Comparison of ENCODE assay signal across 9 cellular contexts in the genomic region with DNA sequence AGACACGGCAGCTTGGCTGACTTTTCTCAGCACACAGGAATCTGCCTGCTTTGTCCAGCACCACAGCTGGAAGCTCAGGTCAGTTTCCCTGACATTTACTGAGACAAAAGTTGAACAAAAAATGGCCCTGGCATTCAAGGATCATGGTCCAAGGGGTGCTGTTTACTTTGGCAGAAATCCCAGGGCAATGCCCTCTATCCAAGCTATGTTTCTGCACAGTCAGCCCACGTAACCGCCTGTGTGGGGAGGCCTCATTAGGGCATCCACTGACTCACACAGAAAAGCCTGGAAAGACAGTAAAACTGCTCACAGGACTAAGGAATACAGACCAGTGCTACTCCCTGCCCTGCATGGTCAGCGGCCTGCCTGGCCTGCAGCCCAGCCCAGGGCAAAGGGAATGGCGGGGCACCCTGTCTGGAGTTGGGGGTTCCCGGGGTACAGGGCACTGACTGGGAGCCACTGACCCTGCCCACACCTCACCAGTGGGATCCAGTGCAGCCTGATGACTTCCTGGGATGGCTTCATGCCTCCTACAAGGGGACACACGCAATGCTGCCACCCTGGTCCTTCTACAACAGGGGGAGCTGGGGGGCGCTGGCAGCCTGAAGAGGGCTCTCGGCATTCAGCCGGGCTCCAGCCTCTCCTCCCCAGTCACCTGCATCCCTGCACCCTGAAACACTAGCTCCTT.
A peak's percentile ranks its signal among the peaks of the same experiment; 100 is the strongest.
DNase-seq lines count a peak whose midpoint lies in the region; ATAC-seq and TF ChIP-seq lines count a peak whose summit lies in the region.
"Had no signal": no experiment of that assay in that cellular context is flagged by ENCODE, and none has a peak within 500 bp of the region (broad histone marks: within the 10 kb centered on the region; RNA-seq: fewer than 3 reads in every experiment).

No MANE protein-coding gene starts in this region.

- peaks cover 8% of the 10 kb centered on the region for H3K36me3 Mint-ChIP-seq in activated naive CD8-positive, alpha-beta T cell treated with anti-CD3 and anti-CD28 coated beads, Interleukin-2, amount 50 U/mL, for 24 hours (ENCODE audit: low read depth)
- H3K36me3 Mint-ChIP-seq: naive B cell had no signal

- H3K4me1 ChIP-seq in Peyer's patch = peaks cover 0 to 5% (median 0%) of the 10 kb centered on the region in 4 donors
- H3K4me1 ChIP-seq in HAP-1 = no peaks in the 10 kb centered on the region

- TF ChIP-seq POLR2A in Peyer's patch (IDR thresholded peaks at IDR 0.05) = no peak

- no peak for ATAC-seq in activated naive CD8-positive, alpha-beta T cell treated with anti-CD3 and anti-CD28 coated beads, Interleukin-2, amount 50 U/mL, for 24 hours

- in situ Hi-C loops in HAP-1 (cut with MboI; ENCODE audit: low sequenced_read_pairs) = no loop called here

- H3K4me3 ChIP-seq in Peyer's patch (peak overlapping the region in 1 of 4 donors; percentile 11), fibroblast of mammary gland (ENCODE audit: control insufficient read depth, low read depth, low read length) (no peak overlapping the region), HAP-1 (no peak overlapping the region)

- H3K36me3 ChIP-seq in Peyer's patch (peaks cover 0 to 24% (median 0%) of the 10 kb centered on the region in 3 donors), HAP-1 (replicated peaks) (peaks cover 5% of the 10 kb centered on the region)

- TF ChIP-seq CTCF in Peyer's patch (IDR thresholded peaks at IDR 0.05) = no peak
- no peak for TF ChIP-seq CTCF in fibroblast of mammary gland (conservative IDR thresholded peaks at IDR 0.05; ENCODE audit: control insufficient read depth, insufficient read depth, low read depth, low read length)

- H3K4me3 Mint-ChIP-seq in activated naive CD8-positive, alpha-beta T cell treated with anti-CD3 and anti-CD28 coated beads, Interleukin-2, amount 50 U/mL, for 24 hours = no peak overlapping the region

- no peaks in the 10 kb centered on the region for H3K9me3 Mint-ChIP-seq in activated naive CD8-positive, alpha-beta T cell treated with anti-CD3 and anti-CD28 coated beads, Interleukin-2, amount 50 U/mL, for 24 hours

- H3K9me3 ChIP-seq in Peyer's patch = no peaks in the 10 kb centered on the region
- H3K9me3 ChIP-seq in HAP-1 = no peaks in the 10 kb centered on the region

- no peaks in the 10 kb centered on the region for H3K27me3 ChIP-seq in Peyer's patch
- H3K27me3 ChIP-seq in HAP-1 (ENCODE audit: low read depth) = no peaks in the 10 kb centered on the region

- H3K27me3 Mint-ChIP-seq in activated naive CD8-positive, alpha-beta T cell treated with anti-CD3 and anti-CD28 coated beads, Interleukin-2, amount 50 U/mL, for 24 hours = no peaks in the 10 kb centered on the region
- H3K27me3 Mint-ChIP-seq: naive B cell had no signal

- peak overlapping the region in 2 of 4 donors; percentile 66 to 77 for H3K27ac ChIP-seq in Peyer's patch

- H3K27ac Mint-ChIP-seq in activated naive CD8-positive, alpha-beta T cell treated with anti-CD3 and anti-CD28 coated beads, Interleukin-2, amount 50 U/mL, for 24 hours = no peak overlapping the region

- DNase-seq in GM04503 (ENCODE audit: low read depth) (peak; percentile 39), Peyer's patch (peak in 2 of 3 donors; percentile 70 to 84), fibroblast of mammary gland (ENCODE audit: low read depth) (peak; percentile 70), renal cortical epithelial cell (ENCODE audit: low read depth) (peak; percentile 97), HAP-1 (ENCODE audit: low spot score in 2 of 2) (no peak), ecto neural progenitor cell (ENCODE audit: low spot score) (no peak), NCI-H2227 treated with DMSO at 0.1 percent for 48 hours (lab: John Stamatoyannopoulos, UW) (no peak)
- no peak for DNase-seq in activated naive CD8-positive, alpha-beta T cell treated with anti-CD3 and anti-CD28 coated beads, Interleukin-2, amount 50 U/mL, for 24 hours
- DNase-seq: naive B cell had no signal

- no peaks in the 10 kb centered on the region for H3K4me1 Mint-ChIP-seq in activated naive CD8-positive, alpha-beta T cell treated with anti-CD3 and anti-CD28 coated beads, Interleukin-2, amount 50 U/mL, for 24 hours
- H3K4me1 Mint-ChIP-seq: naive B cell had no signal

Comparison
In these comparisons a context has a peak if more than half of its experiments do, and no peak if none do; other contexts are left out.
1. DNase-seq: peak in GM04503 (single experiment), Peyer's patch (2 of 3), fibroblast of mammary gland (single experiment) and renal cortical epithelial cell (single experiment); none in HAP-1 (0 of 2), activated naive CD8-positive, alpha-beta T cell treated with anti-CD3 and anti-CD28 coated beads, Interleukin-2, amount 50 U/mL, for 24 hours (single experiment), ecto neural progenitor cell (single experiment) and NCI-H2227 treated with DMSO at 0.1 percent for 48 hours (single experiment).